ENCODE assay signal across 22 cellular contexts in genomic region chr20:39356913-39357312, GRCh38.
"Had no signal": no experiment of that assay in that cellular context is flagged by ENCODE, and none has a peak within 500 bp of the region (broad histone marks: within the 10 kb centered on the region; RNA-seq: fewer than 3 reads in every experiment).

No MANE protein-coding gene starts in this region.

- H3K27me3 Mint-ChIP-seq: central memory CD8-positive, alpha-beta T cell had no signal

- H3K9me3 ChIP-seq: adrenal gland, gastroesophageal sphincter, thyroid gland had no signal

- H3K36me3 ChIP-seq: adrenal gland, ascending aorta, brain microvascular endothelial cell, gastroesophageal sphincter, thyroid gland had no signal

- H3K4me1 Mint-ChIP-seq: central memory CD8-positive, alpha-beta T cell; naive B cell; WTC11 had no signal

- H3K4me3 ChIP-seq: adrenal gland, ascending aorta, gastroesophageal sphincter, thyroid gland had no signal

- H3K36me3 Mint-ChIP-seq: activated naive CD8-positive, alpha-beta T cell; naive B cell; WTC11 had no signal

- ATAC-seq: activated T-cell treated with anti-CD3 and anti-CD28 coated beads, Interleukin-2, amount 50 U/mL, for 4 hours; gastroesophageal sphincter; stimulated activated naive CD8-positive, alpha-beta T cell treated with anti-CD3 and anti-CD28 coated beads, Interleukin-15, Interleukin-2, amounts not matched to agents 100 U/mL and 50 U/mL, for 24 hours; WTC11 had no signal

- H3K4me3 Mint-ChIP-seq: activated naive CD8-positive, alpha-beta T cell; activated T-cell treated with anti-CD3 and anti-CD28 coated beads, Interleukin-2, amount 50 U/mL, for 4 hours; central memory CD8-positive, alpha-beta T cell; naive B cell; T-helper 1 cell treated with Interleukin-12 subunit alpha and Interleukin-12 subunit beta and Interleukin-4 antibody, amounts not matched to agents 30 μg/mL and 1 μg/mL, for 36 hours; WTC11 had no signal

- H3K27me3 ChIP-seq: adrenal gland, ascending aorta, brain microvascular endothelial cell, gastroesophageal sphincter, thyroid gland had no signal

- H3K27ac Mint-ChIP-seq: activated naive CD8-positive, alpha-beta T cell; activated T-helper 2 cell treated with anti-CD3 and anti-CD28 coated beads, Interferon-gamma antibody, Interleukin-2, Interleukin-4, amounts not matched to agents 10 μg/mL and 5 μg/mL and 100 μg/mL, durations not matched to agents 14 hours and 24 hours and 36 hours; T-helper 1 cell treated with Interleukin-12 subunit alpha and Interleukin-12 subunit beta and Interleukin-4 antibody, amounts not matched to agents 30 μg/mL and 1 μg/mL, for 36 hours; WTC11 had no signal

- DNase-seq: activated CD4-positive, alpha-beta T cell treated with anti-CD3 and anti-CD28 coated beads, Interleukin-2, amount 50 U/mL, for 48 hours; activated CD8-positive, alpha-beta memory T cell treated with anti-CD3 and anti-CD28 coated beads, Interleukin-2, amount 50 U/mL, for 48 hours; activated naive CD4-positive, alpha-beta T cell; activated T-cell treated with anti-CD3 and anti-CD28 coated beads, Interleukin-2, amount 50 U/mL, for 4 hours; brain microvascular endothelial cell; effector memory CD4-positive, alpha-beta T cell; head of caudate nucleus; mesendoderm; naive B cell; occipital lobe; stimulated activated CD4-positive, alpha-beta T cell treated with anti-CD3 and anti-CD28 coated beads, Interleukin-4, amount 100 ng/mL, for 24 hours; stimulated activated naive CD8-positive, alpha-beta T cell treated with anti-CD3 and anti-CD28 coated beads, Interleukin-15, Interleukin-2, amounts not matched to agents 100 U/mL and 50 U/mL, for 24 hours; T1000; thyroid gland had no signal

- H3K4me1 ChIP-seq: adrenal gland, ascending aorta, thyroid gland had no signal

- H3K27ac ChIP-seq: ascending aorta, brain microvascular endothelial cell, gastroesophageal sphincter, thyroid gland had no signal

- H3K9me3 Mint-ChIP-seq: activated T-cell treated with anti-CD3 and anti-CD28 coated beads, Interleukin-2, amount 50 U/mL, for 4 hours; activated T-helper 2 cell treated with anti-CD3 and anti-CD28 coated beads, Interferon-gamma antibody, Interleukin-2, Interleukin-4, amounts not matched to agents 10 μg/mL and 5 μg/mL and 100 μg/mL, durations not matched to agents 14 hours and 24 hours and 36 hours; central memory CD8-positive, alpha-beta T cell; T-helper 1 cell treated with Interleukin-12 subunit alpha and Interleukin-12 subunit beta and Interleukin-4 antibody, amounts not matched to agents 30 μg/mL and 1 μg/mL, for 36 hours; WTC11 had no signal
